In the genomic region with DNA sequence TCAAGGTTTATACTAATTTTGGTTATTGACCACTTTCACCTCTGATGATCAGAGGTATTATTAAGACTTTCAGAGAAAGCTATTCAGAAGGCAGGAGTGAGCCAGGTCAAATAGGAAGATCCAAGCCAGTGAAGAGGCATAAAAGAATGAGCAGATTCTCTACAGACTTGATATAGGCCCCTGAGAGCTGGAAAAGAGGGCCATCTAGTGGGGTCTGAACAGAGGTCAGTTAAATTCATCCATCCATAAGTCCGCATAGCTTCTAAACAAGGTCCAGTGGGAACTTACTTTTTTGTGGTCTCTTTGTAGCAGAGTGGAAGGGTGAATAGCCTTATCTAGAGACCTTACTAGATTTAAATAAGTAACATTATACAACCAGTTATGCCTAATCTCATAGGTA, we compare ENCODE assay signal across 11 cellular contexts.
A peak's percentile ranks its signal among the peaks of the same experiment; 100 is the strongest.
DNase-seq lines count a peak whose midpoint lies in the region; FAIRE-seq and TF ChIP-seq lines count a peak whose summit lies in the region.
"Had no signal": no experiment of that assay in that cellular context is flagged by ENCODE, and none has a peak within 500 bp of the region (broad histone marks: within the 10 kb centered on the region; RNA-seq: fewer than 3 reads in every experiment).

No MANE protein-coding gene starts in this region.

- no peak for TF ChIP-seq POLR2A in GM12892 (IDR thresholded peaks at IDR 0.05; ENCODE audit: low read depth, low read length)

- no peak for FAIRE-seq in GM12892 (lab: Jason Lieb, UNC)
- FAIRE-seq: colon, TTC549 had no signal

- DNase-seq in H7 (peak; percentile 14), SJCRH30 (peak; percentile 13 to 46), glomerular visceral epithelial cell (ENCODE audit: extremely low spot score) (peak; percentile 28), dermis blood vessel endothelial cell (no peak), activated T-cell treated with anti-CD3 and anti-CD28 coated beads for 4 hours (no peak), NCI-H1048 (lab: John Stamatoyannopoulos, UW) (no peak), GM12892 (ENCODE audit: insufficient read length) (no peak)
- DNase-seq: naive B cell had no signal

- TF ChIP-seq CTCF in 22Rv1 (IDR thresholded peaks at IDR 0.05) = peak; percentile 28; the same call in 1 of the 2 replicates

- H3K36me3 ChIP-seq in H7 (replicated peaks; ENCODE audit: control insufficient read depth, insufficient read depth, low read length) = no peaks in the 10 kb centered on the region
- H3K36me3 ChIP-seq in SJCRH30 = no peaks in the 10 kb centered on the region

- H3K4me3 ChIP-seq in H7 (ENCODE audit: insufficient read depth, low read depth, low read length) = no peak overlapping the region
- H3K4me3 ChIP-seq in SJCRH30 = no peak overlapping the region

- H3K4me1 ChIP-seq in SJCRH30 = 0 out of 2 replicates have a peak, but pooled peaks cover 3% of the 10 kb centered on the region

- H3K9me3 ChIP-seq in SJCRH30 (replicated peaks) = no peaks in the 10 kb centered on the region

- H3K27ac ChIP-seq in 22Rv1 = no peak overlapping the region
- no peak overlapping the region for H3K27ac ChIP-seq in SJCRH30

- H3K27me3 ChIP-seq in H7 (ENCODE audit: control insufficient read depth, insufficient read depth, low read length) (no peaks in the 10 kb centered on the region), SJCRH30 (no peaks in the 10 kb centered on the region)

Comparison
In these comparisons a context has a peak if more than half of its experiments do, and no peak if none do; other contexts are left out.
1. DNase-seq: peak in H7 (single experiment), SJCRH30 (2 of 2) and glomerular visceral epithelial cell (single experiment); none in dermis blood vessel endothelial cell (single experiment), activated T-cell treated with anti-CD3 and anti-CD28 coated beads for 4 hours (single experiment), NCI-H1048 (single experiment) and GM12892 (single experiment).